ENCODE assay signal across 23 cellular contexts in the genomic region with DNA sequence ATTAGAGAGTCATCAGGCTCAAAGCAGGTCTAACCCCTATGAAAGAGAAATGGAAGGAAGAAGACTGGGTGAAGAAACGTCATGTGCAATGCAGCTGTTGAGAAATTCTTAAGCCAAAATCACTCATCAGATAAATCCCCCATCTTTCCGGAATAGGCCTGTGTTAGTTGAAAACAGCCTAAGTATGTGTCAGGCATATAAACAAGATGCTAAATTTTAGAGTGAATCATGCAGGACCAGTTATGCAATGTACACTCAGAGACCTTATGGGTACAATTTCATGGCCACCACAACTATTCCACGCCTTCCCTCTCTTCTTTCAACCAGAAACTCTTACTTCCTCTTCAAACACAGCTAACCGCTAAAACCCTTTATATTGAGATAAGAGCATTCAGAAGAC.
DNase-seq lines count a peak whose midpoint lies in the region; TF ChIP-seq lines count a peak whose summit lies in the region.
"Had no signal": no experiment of that assay in that cellular context is flagged by ENCODE, and none has a peak within 500 bp of the region (broad histone marks: within the 10 kb centered on the region; RNA-seq: fewer than 3 reads in every experiment).

No MANE protein-coding gene starts in this region.

- no peak overlapping the region for H3K27ac Mint-ChIP-seq in nephron progenitor cell
- H3K27ac Mint-ChIP-seq in activated T-helper 2 cell treated with anti-CD3 and anti-CD28 coated beads, Interferon-gamma antibody, Interleukin-2, Interleukin-4, amounts not matched to agents 10 μg/mL and 5 μg/mL and 100 μg/mL, durations not matched to agents 14 hours and 24 hours and 36 hours, result no peak overlapping the region
- H3K27ac Mint-ChIP-seq: neural progenitor cell had no signal

- no peak overlapping the region for H3K4me3 Mint-ChIP-seq in nephron progenitor cell
- H3K4me3 Mint-ChIP-seq in activated T-helper 2 cell treated with anti-CD3 and anti-CD28 coated beads, Interferon-gamma antibody, Interleukin-2, Interleukin-4, amounts not matched to agents 10 μg/mL and 5 μg/mL and 100 μg/mL, durations not matched to agents 14 hours and 24 hours and 36 hours (ENCODE audit: low read depth), result no peak overlapping the region
- H3K4me3 Mint-ChIP-seq: neural progenitor cell had no signal

- TF ChIP-seq CTCF in AG09319 (IDR thresholded peaks at IDR 0.05; ENCODE audit: low read depth, low read length) (no peak), epithelial cell of esophagus (IDR thresholded peaks at IDR 0.05; ENCODE audit: insufficient read depth, low read depth, low read length, missing control alignments) (no peak), GM10248 (IDR thresholded peaks at IDR 0.05; ENCODE audit: control extremely low read depth, extremely low read depth, low read depth, missing control alignments) (no peak), nephron progenitor cell (IDR thresholded peaks at IDR 0.05) (no peak)

- in situ Hi-C loops in KBM-7 (cut with MboI; ENCODE audit: low pct_unique_long_range_greater_than_20kb, low sequenced_read_pairs), result no loop called here

- no peaks in the 10 kb centered on the region for H3K36me3 Mint-ChIP-seq in nephron progenitor cell (ENCODE audit: low read depth)
- no peaks in the 10 kb centered on the region for H3K36me3 Mint-ChIP-seq in activated T-helper 2 cell treated with anti-CD3 and anti-CD28 coated beads, Interferon-gamma antibody, Interleukin-2, Interleukin-4, amounts not matched to agents 10 μg/mL and 5 μg/mL and 100 μg/mL, durations not matched to agents 14 hours and 24 hours and 36 hours (ENCODE audit: low read depth)
- H3K36me3 Mint-ChIP-seq: neural progenitor cell had no signal

- intact Hi-C loops in activated T-helper 2 cell treated with anti-CD3 and anti-CD28 coated beads, Interferon-gamma antibody, Interleukin-2, Interleukin-4, amounts not matched to agents 10 μg/mL and 5 μg/mL and 100 μg/mL, durations not matched to agents 14 hours and 24 hours and 36 hours (cut with micrococcal nuclease), result no loop called here

- CTCF ChIA-PET in GM10248 (lab: Yijun Ruan, JAX), result no interaction called here

- H3K27me3 Mint-ChIP-seq in nephron progenitor cell (ENCODE audit: low read depth, poor library complexity), result no peaks in the 10 kb centered on the region
- no peaks in the 10 kb centered on the region for H3K27me3 Mint-ChIP-seq in activated T-helper 2 cell treated with anti-CD3 and anti-CD28 coated beads, Interferon-gamma antibody, Interleukin-2, Interleukin-4, amounts not matched to agents 10 μg/mL and 5 μg/mL and 100 μg/mL, durations not matched to agents 14 hours and 24 hours and 36 hours (ENCODE audit: low read depth)

- no peak overlapping the region for H3K4me3 ChIP-seq in epithelial cell of esophagus (ENCODE audit: low read length)
- H3K4me3 ChIP-seq: adrenal gland, dorsolateral prefrontal cortex, neural progenitor cell, Peyer's patch, psoas muscle, vagina had no signal

- DNase-seq in AG09319 (ENCODE audit: extremely low read depth, low read depth) (peak; percentile 7), KBM-7 (peak; percentile 91), SIG-M5 treated with dmso at 0.1 percent for 504 hours (lab: John Stamatoyannopoulos, UW; ENCODE audit: unreplicated experiment) (peak; percentile 95), epithelial cell of esophagus (ENCODE audit: low read depth) (peak; percentile 9), GM10248 (ENCODE audit: extremely low spot score) (no peak), NCI-H82 (lab: John Stamatoyannopoulos, UW) (no peak), nephron progenitor cell (no peak)
- no peak for DNase-seq in activated T-helper 2 cell treated with anti-CD3 and anti-CD28 coated beads, Interferon-gamma antibody, Interleukin-2, Interleukin-4, amounts not matched to agents 10 μg/mL and 5 μg/mL and 100 μg/mL, durations not matched to agents 14 hours and 24 hours and 36 hours (ENCODE audit: low spot score)
- DNase-seq: activated CD8-positive, alpha-beta memory T cell treated with anti-CD3 and anti-CD28 coated beads, Interleukin-2, amount 50 U/mL, for 48 hours; activated gamma-delta T cell treated with Interleukin-2 at 50 U/mL for 16 hours; adrenal gland; DMS 273 treated with DMSO at 0.1 percent for 48 hours; dorsolateral prefrontal cortex; left colon; NCI-H1105; NCI-H526; Peyer's patch; psoas muscle; SK-N-SH; small intestine; stimulated activated CD4-positive, alpha-beta T cell treated with anti-CD3 and anti-CD28 coated beads, Interleukin-4, amount 100 ng/mL, for 4 hours had no signal

- no peaks in the 10 kb centered on the region for H3K4me1 Mint-ChIP-seq in nephron progenitor cell
- no peaks in the 10 kb centered on the region for H3K4me1 Mint-ChIP-seq in activated T-helper 2 cell treated with anti-CD3 and anti-CD28 coated beads, Interferon-gamma antibody, Interleukin-2, Interleukin-4, amounts not matched to agents 10 μg/mL and 5 μg/mL and 100 μg/mL, durations not matched to agents 14 hours and 24 hours and 36 hours (ENCODE audit: low read depth)
- H3K4me1 Mint-ChIP-seq: neural progenitor cell had no signal

- H3K9me3 Mint-ChIP-seq in nephron progenitor cell, result no peaks in the 10 kb centered on the region
- peaks cover 49% of the 10 kb centered on the region for H3K9me3 Mint-ChIP-seq in activated T-helper 2 cell treated with anti-CD3 and anti-CD28 coated beads, Interferon-gamma antibody, Interleukin-2, Interleukin-4, amounts not matched to agents 10 μg/mL and 5 μg/mL and 100 μg/mL, durations not matched to agents 14 hours and 24 hours and 36 hours
- H3K9me3 Mint-ChIP-seq: neural progenitor cell had no signal

- POLR2A ChIA-PET in GM10248 (lab: Yijun Ruan, JAX), result no interaction called here

Comparison
In these comparisons a context has a peak if more than half of its experiments do, and no peak if none do; other contexts are left out.
1. DNase-seq: peak in AG09319 (single experiment), KBM-7 (single experiment), SIG-M5 treated with dmso at 0.1 percent for 504 hours (single experiment) and epithelial cell of esophagus (single experiment); none in GM10248 (single experiment), NCI-H82 (single experiment), nephron progenitor cell (single experiment) and activated T-helper 2 cell treated with anti-CD3 and anti-CD28 coated beads, Interferon-gamma antibody, Interleukin-2, Interleukin-4, amounts not matched to agents 10 μg/mL and 5 μg/mL and 100 μg/mL, durations not matched to agents 14 hours and 24 hours and 36 hours (single experiment).